ENCODE assay signal across 8 cellular contexts in genomic region chr14:89956294-89957009, GRCh38. TPM values are rescaled to one million over a fixed set of nuclear protein-coding genes. Genes with fewer than 3 reads are reported as not detected.
DNase-seq lines count a peak whose midpoint lies in the region; ATAC-seq and TF ChIP-seq lines count a peak whose summit lies in the region.

No MANE protein-coding gene starts in this region.

- H3K36me3 ChIP-seq in lung (ENCODE audit: control insufficient read depth in 2 of 2, insufficient read depth in 2 of 2, low read length in 2 of 2), result peaks cover 0 to 2% of the 10 kb centered on the region in 2 donors

- TF ChIP-seq CTCF in lung (IDR thresholded peaks at IDR 0.05; ENCODE audit: control extremely low read depth, extremely low read depth), result no peak

- H3K4me3 ChIP-seq in lung, result peak overlapping the region; percentile 64

- 17 to 19% methylated on average over 38 of the region's 38 CpGs for WGBS in lung, 2 donors

- peaks cover 3 to 5% of the 10 kb centered on the region in 2 donors for H3K4me1 ChIP-seq in lung (ENCODE audit: control insufficient read depth in 2 of 2, insufficient read depth in 2 of 2, low read length in 2 of 2)

- H3K9me3 ChIP-seq in lung (ENCODE audit: control insufficient read depth in 2 of 2, insufficient read depth in 1 of 2, low read length in 1 of 2), result no peaks in the 10 kb centered on the region

- H3K27me3 ChIP-seq in lung (ENCODE audit: control insufficient read depth, insufficient read depth), result no peaks in the 10 kb centered on the region

- peak; percentile 28 for ATAC-seq in HG02973 (IDR thresholded peaks at IDR 0.05; ENCODE audit: unreplicated experiment)
- peak; percentile 21 for ATAC-seq in lung (ENCODE audit: insufficient read depth, low FRiP score)

- peak overlapping the region; percentile 90 to 92 for H3K27ac ChIP-seq in lung (ENCODE audit: low read depth in 1 of 2, low read length in 1 of 2)

- DNase-seq in DMS153 (lab: John Stamatoyannopoulos, UW), result peak; percentile 35
- no peak for DNase-seq in DMS153 treated with DMSO at 0.1 percent for 48 hours (lab: John Stamatoyannopoulos, UW; ENCODE audit: unreplicated experiment)
- peak; percentile 51 for DNase-seq in NCI-H2227 treated with DMSO at 0.1 percent for 48 hours (lab: John Stamatoyannopoulos, UW)
- DNase-seq in activated CD4-positive, alpha-beta T cell treated with anti-CD3 and anti-CD28 coated beads for 48 hours, result peak; percentile 94
- peak; percentile 80 for DNase-seq in dedifferentiated amniotic fluid mesenchymal stem cell (ENCODE audit: extremely low spot score)
- DNase-seq in lung (ENCODE audit: low spot score), result peak; percentile 54
- peak; percentile 79 to 89 (median 81) for DNase-seq in stimulated activated CD4-positive, alpha-beta T cell treated with anti-CD3 and anti-CD28 coated beads, TNF-alpha, amount 100 ng/mL, for 48 hours (ENCODE audit: low read depth in 3 of 3)

RNA-seq across cellular contexts. Expression of gene TDP1, which starts 0.7 kb away (rescaled TPM):
- total RNA-seq in lung, result 10 to 100 TPM; 10.3 to 23.6 TPM
- polyA plus RNA-seq in lung, result 1 to 10 TPM; 2.1 to 6.7 TPM

RNA-seq across cellular contexts. Expression of gene EFCAB11, which starts 1.9 kb away (rescaled TPM):
- 10 to 100 TPM in 1 of 2 donors, 1 to 10 TPM in 1; 8.1 to 13.0 TPM for total RNA-seq in lung
- polyA plus RNA-seq in lung, result 1 to 10 TPM; 2.9 to 4.2 TPM
